31 cellular contexts compared by ENCODE assay signal in genomic region chr7:129347330-129347729, GRCh38.
"Had no signal": no experiment of that assay in that cellular context is flagged by ENCODE, and none has a peak within 500 bp of the region (broad histone marks: within the 10 kb centered on the region; RNA-seq: fewer than 3 reads in every experiment).

No MANE protein-coding gene starts in this region.

- FAIRE-seq: colon, endometrium, endothelial cell of umbilical vein, frontal cortex had no signal

- H3K27ac ChIP-seq: adrenal gland, body of pancreas, epithelial cell of prostate, WERI-Rb-1 had no signal

- DNase-seq: activated CD4-positive, alpha-beta memory T cell treated with anti-CD3 and anti-CD28 coated beads for 36 hours; activated CD4-positive, alpha-beta T cell treated with anti-CD3 and anti-CD28 coated beads for 36 hours; activated CD4-positive, alpha-beta T cell treated with anti-CD3 and anti-CD28 coated beads, Interleukin-2, amount 10 ng/mL, durations not matched to agents 24 days and 14 days; activated CD4-positive, CD25-positive, alpha-beta regulatory T cell; activated CD4-positive, CD25-positive, alpha-beta regulatory T cell treated with anti-CD3 and anti-CD28 coated beads, Interleukin-2, amount 50 U/mL, for 72 hours; activated CD8-positive, alpha-beta memory T cell treated with anti-CD3 and anti-CD28 coated beads, Interleukin-2, amount 10 ng/mL, durations not matched to agents 7 days and 5 days; activated CD8-positive, alpha-beta memory T cell treated with anti-CD3 and anti-CD28 coated beads, Interleukin-2, amount 50 U/mL, for 4 hours; activated CD8-positive, alpha-beta T cell treated with anti-CD3 and anti-CD28 coated beads, Interleukin-2, amount 10 ng/mL, durations not matched to agents 7 days and 5 days; activated effector memory CD4-positive, alpha-beta T cell treated with anti-CD3 and anti-CD28 coated beads, Interleukin-2, amount 50 U/mL, for 16 hours; activated naive CD4-positive, alpha-beta T cell treated with anti-CD3 and anti-CD28 coated beads for 36 hours; activated naive CD8-positive, alpha-beta T cell treated with anti-CD3 and anti-CD28 coated beads for 36 hours; activated naive CD8-positive, alpha-beta T cell treated with anti-CD3 and anti-CD28 coated beads, Interleukin-2, amount 50 U/mL, for 24 hours; activated T-cell treated with anti-CD3 and anti-CD28 coated beads, Interleukin-2, amount 50 U/mL, for 1 hour; activated T-cell treated with anti-CD3 and anti-CD28 coated beads, Interleukin-2, amount 50 U/mL, for 48 hours; adrenal gland; amygdala; aorta; body of pancreas; caudate nucleus; effector CD8-positive, alpha-beta T cell; foreskin fibroblast; glutamatergic neuron; T-helper 1 cell; T-helper 17 cell; T1000; WERI-Rb-1 had no signal

- H3K9me3 ChIP-seq: adrenal gland, body of pancreas had no signal

- H3K4me3 ChIP-seq: adrenal gland, body of pancreas had no signal

- ATAC-seq: activated CD4-positive, alpha-beta T cell treated with anti-CD3 and anti-CD28 coated beads for 36 hours; activated CD8-positive, alpha-beta memory T cell treated with anti-CD3 and anti-CD28 coated beads, Interleukin-2, amount 10 ng/mL, durations not matched to agents 7 days and 5 days; activated CD8-positive, alpha-beta T cell treated with anti-CD3 and anti-CD28 coated beads, Interleukin-2, amount 10 ng/mL, durations not matched to agents 7 days and 5 days; activated naive CD8-positive, alpha-beta T cell treated with anti-CD3 and anti-CD28 coated beads, Interleukin-2, amount 50 U/mL, for 24 hours; body of pancreas; T-helper 17 cell had no signal

- H3K4me1 ChIP-seq: adrenal gland, body of pancreas had no signal

- H3K27me3 ChIP-seq: adrenal gland, body of pancreas had no signal

- H3K36me3 ChIP-seq: adrenal gland, WERI-Rb-1 had no signal
